Comparison of ENCODE assay signal across 13 cellular contexts in the genomic region with DNA sequence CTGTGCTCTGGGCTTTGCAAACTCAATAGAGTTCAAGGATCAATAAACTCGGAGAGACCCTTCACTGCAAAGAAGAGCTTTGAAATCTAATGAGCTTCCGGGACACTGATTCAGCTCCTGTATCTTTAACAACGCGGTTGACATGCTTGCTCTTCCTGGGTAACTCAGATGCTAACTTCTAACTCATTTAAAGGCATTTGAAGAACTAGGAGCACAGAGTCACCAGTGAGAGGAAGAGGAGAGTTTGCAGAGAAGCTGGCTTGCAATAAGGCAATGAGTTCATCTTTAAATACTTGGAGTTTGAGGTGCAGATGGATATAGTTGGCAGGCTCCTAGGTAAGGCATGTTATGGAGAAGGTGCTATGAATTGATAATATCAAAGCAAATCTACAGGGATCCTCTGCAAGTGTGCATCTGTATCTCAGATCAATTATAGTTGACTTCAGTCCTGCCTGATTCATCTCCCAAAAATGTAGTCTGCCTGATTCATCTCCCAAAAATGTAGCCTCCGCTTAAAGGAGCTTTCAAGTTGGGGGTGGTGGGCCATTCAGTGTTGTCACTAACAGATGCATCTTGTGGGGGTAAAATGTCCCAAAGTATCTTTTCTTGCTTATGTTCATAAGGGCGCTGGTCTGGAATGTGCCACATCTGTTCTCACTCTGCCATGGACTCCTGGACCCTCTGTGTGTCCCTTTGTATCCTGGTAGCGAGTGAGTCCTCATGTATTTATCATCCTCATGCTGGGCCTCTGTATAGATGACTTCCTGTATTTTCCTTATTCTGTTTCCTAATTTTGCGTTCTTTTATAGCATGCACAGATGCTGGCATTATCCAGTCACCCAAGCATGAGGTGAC.
A peak's percentile ranks its signal among the peaks of the same experiment; 100 is the strongest.
DNase-seq lines count a peak whose midpoint lies in the region; ATAC-seq, FAIRE-seq and TF ChIP-seq lines count a peak whose summit lies in the region.
"Had no signal": no experiment of that assay in that cellular context is flagged by ENCODE, and none has a peak within 500 bp of the region (broad histone marks: within the 10 kb centered on the region; RNA-seq: fewer than 3 reads in every experiment).

No MANE protein-coding gene starts in this region.

- peak overlapping the region; percentile 18 for H3K27ac ChIP-seq in thymus (ENCODE audit: low read depth)
- H3K27ac ChIP-seq: pancreas had no signal

- H3K36me3 Mint-ChIP-seq in activated naive CD8-positive, alpha-beta T cell treated with anti-CD3 and anti-CD28 coated beads, Interleukin-2, amount 10 ng/mL, durations not matched to agents 7 days and 5 days, result peaks cover 2% of the 10 kb centered on the region
- H3K36me3 Mint-ChIP-seq in activated naive CD8-positive, alpha-beta T cell treated with anti-CD3 and anti-CD28 coated beads for 36 hours, result no peaks in the 10 kb centered on the region

- no peaks in the 10 kb centered on the region for H3K9me3 Mint-ChIP-seq in activated naive CD8-positive, alpha-beta T cell treated with anti-CD3 and anti-CD28 coated beads, Interleukin-2, amount 10 ng/mL, durations not matched to agents 7 days and 5 days
- no peaks in the 10 kb centered on the region for H3K9me3 Mint-ChIP-seq in activated naive CD8-positive, alpha-beta T cell treated with anti-CD3 and anti-CD28 coated beads for 36 hours

- H3K4me1 ChIP-seq in thymus (ENCODE audit: control insufficient read depth, insufficient read depth, low read length), result peaks cover 31% of the 10 kb centered on the region
- H3K4me1 ChIP-seq: pancreas had no signal

- H3K27me3 ChIP-seq in thymus (ENCODE audit: control insufficient read depth, insufficient read depth), result no peaks in the 10 kb centered on the region
- H3K27me3 ChIP-seq: pancreas had no signal

- ATAC-seq in activated naive CD8-positive, alpha-beta T cell treated with anti-CD3 and anti-CD28 coated beads, Interleukin-2, amount 10 ng/mL, durations not matched to agents 7 days and 5 days (ENCODE audit: low read depth), result no peak

- H3K27ac Mint-ChIP-seq in activated naive CD8-positive, alpha-beta T cell treated with anti-CD3 and anti-CD28 coated beads, Interleukin-2, amount 10 ng/mL, durations not matched to agents 7 days and 5 days, result no peak overlapping the region
- H3K27ac Mint-ChIP-seq in activated naive CD8-positive, alpha-beta T cell treated with anti-CD3 and anti-CD28 coated beads for 36 hours, result no peak overlapping the region
- H3K27ac Mint-ChIP-seq: activated CD4-positive, alpha-beta T cell treated with anti-CD3 and anti-CD28 coated beads for 36 hours; B cell had no signal

- H3K27me3 Mint-ChIP-seq in activated naive CD8-positive, alpha-beta T cell treated with anti-CD3 and anti-CD28 coated beads, Interleukin-2, amount 10 ng/mL, durations not matched to agents 7 days and 5 days, result no peaks in the 10 kb centered on the region
- H3K27me3 Mint-ChIP-seq in activated naive CD8-positive, alpha-beta T cell treated with anti-CD3 and anti-CD28 coated beads for 36 hours, result no peaks in the 10 kb centered on the region
- H3K27me3 Mint-ChIP-seq: activated CD4-positive, alpha-beta T cell treated with anti-CD3 and anti-CD28 coated beads for 36 hours had no signal

- no peak for TF ChIP-seq CTCF in epithelial cell of esophagus (IDR thresholded peaks at IDR 0.05; ENCODE audit: insufficient read depth, low read depth, low read length, missing control alignments)

- peak overlapping the region; percentile 41 for H3K4me3 Mint-ChIP-seq in activated naive CD8-positive, alpha-beta T cell treated with anti-CD3 and anti-CD28 coated beads, Interleukin-2, amount 10 ng/mL, durations not matched to agents 7 days and 5 days
- no peak overlapping the region for H3K4me3 Mint-ChIP-seq in activated naive CD8-positive, alpha-beta T cell treated with anti-CD3 and anti-CD28 coated beads for 36 hours
- H3K4me3 Mint-ChIP-seq: activated CD4-positive, alpha-beta T cell treated with anti-CD3 and anti-CD28 coated beads for 36 hours; B cell had no signal

- peaks cover 51% of the 10 kb centered on the region for H3K4me1 Mint-ChIP-seq in activated naive CD8-positive, alpha-beta T cell treated with anti-CD3 and anti-CD28 coated beads, Interleukin-2, amount 10 ng/mL, durations not matched to agents 7 days and 5 days
- peaks cover 39% of the 10 kb centered on the region for H3K4me1 Mint-ChIP-seq in activated naive CD8-positive, alpha-beta T cell treated with anti-CD3 and anti-CD28 coated beads for 36 hours

- WGBS in thymus, result 63% methylated on average over 8 of the region's 8 CpGs

- H3K9me3 ChIP-seq in thymus (ENCODE audit: control insufficient read depth), result no peaks in the 10 kb centered on the region
- H3K9me3 ChIP-seq: pancreas had no signal

- DNase-seq in activated naive CD8-positive, alpha-beta T cell treated with anti-CD3 and anti-CD28 coated beads, Interleukin-2, amount 10 ng/mL, durations not matched to agents 7 days and 5 days, result no peak
- DNase-seq in activated naive CD8-positive, alpha-beta T cell treated with anti-CD3 and anti-CD28 coated beads for 36 hours, result no peak
- DNase-seq in RCC 7860 (ENCODE audit: low spot score) (peak; percentile 79), epithelial cell of esophagus (ENCODE audit: low read depth) (peak; percentile 59), pons (ENCODE audit: low spot score) (no peak), NCI-H128 (lab: John Stamatoyannopoulos, UW; ENCODE audit: unreplicated experiment) (no peak), 8988T (no peak)
- DNase-seq: activated CD4-positive, alpha-beta T cell treated with anti-CD3 and anti-CD28 coated beads for 36 hours; anterior cingulate cortex; Karpas-422; pancreas had no signal

- FAIRE-seq in RCC 7860 (lab: Jason Lieb, UNC), result peak; percentile 67
- FAIRE-seq: pancreas had no signal

- H3K4me3 ChIP-seq in epithelial cell of esophagus (ENCODE audit: low read length) (no peak overlapping the region), thymus (ENCODE audit: low read length) (no peak overlapping the region)
- H3K4me3 ChIP-seq: pancreas had no signal

- POLR2A ChIA-PET in activated naive CD8-positive, alpha-beta T cell treated with anti-CD3 and anti-CD28 coated beads, Interleukin-2, amount 10 ng/mL, durations not matched to agents 7 days and 5 days (lab: Charles Lee), result no interaction called here

- no peaks in the 10 kb centered on the region for H3K36me3 ChIP-seq in thymus (ENCODE audit: control insufficient read depth, insufficient read depth)
- H3K36me3 ChIP-seq: pancreas had no signal

Comparison
In these comparisons a context has a peak if more than half of its experiments do, and no peak if none do; other contexts are left out.
1. DNase-seq: peak in RCC 7860 (single experiment) and epithelial cell of esophagus (single experiment); none in activated naive CD8-positive, alpha-beta T cell treated with anti-CD3 and anti-CD28 coated beads, Interleukin-2, amount 10 ng/mL, durations not matched to agents 7 days and 5 days (single experiment), activated naive CD8-positive, alpha-beta T cell treated with anti-CD3 and anti-CD28 coated beads for 36 hours (single experiment), pons (single experiment), NCI-H128 (single experiment) and 8988T (single experiment).